ENCODE assay signal across 23 cellular contexts in the genomic region with DNA sequence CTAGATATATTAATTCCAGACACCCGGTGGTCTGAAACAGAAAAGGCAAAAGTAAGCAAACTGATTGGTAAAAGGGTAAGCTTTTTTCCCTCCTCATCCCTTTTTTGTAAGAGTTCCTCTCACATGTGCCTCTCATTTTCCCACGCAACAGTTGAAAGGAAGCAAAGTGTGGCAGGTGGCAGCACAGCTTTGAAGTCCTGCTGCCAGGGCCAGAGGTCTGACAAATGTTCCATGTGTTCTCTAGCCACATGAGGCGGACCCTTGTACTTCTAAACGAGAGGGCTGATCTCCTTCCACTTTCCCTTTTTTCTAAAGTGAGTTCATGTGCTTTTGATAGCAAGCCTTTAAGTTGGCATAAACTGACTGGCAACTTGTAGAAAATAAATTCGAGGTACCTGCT.
"Had no signal": no experiment of that assay in that cellular context is flagged by ENCODE, and none has a peak within 500 bp of the region (broad histone marks: within the 10 kb centered on the region; RNA-seq: fewer than 3 reads in every experiment).

No MANE protein-coding gene starts in this region.

- H3K4me3 Mint-ChIP-seq: activated CD8-positive, alpha-beta memory T cell treated with anti-CD3 and anti-CD28 coated beads, Interleukin-2, amount 10 ng/mL, durations not matched to agents 7 days and 5 days; activated naive CD8-positive, alpha-beta T cell treated with anti-CD3 and anti-CD28 coated beads, Interleukin-2, amount 50 U/mL, for 24 hours; activated T-cell treated with anti-CD3 and anti-CD28 coated beads, Interleukin-2, amount 50 U/mL, for 4 hours; brain; central memory CD8-positive, alpha-beta T cell; T-helper 17 cell; WTC11 had no signal

- H3K4me1 Mint-ChIP-seq: activated CD8-positive, alpha-beta memory T cell treated with anti-CD3 and anti-CD28 coated beads, Interleukin-2, amount 10 ng/mL, durations not matched to agents 7 days and 5 days; activated naive CD8-positive, alpha-beta T cell treated with anti-CD3 and anti-CD28 coated beads, Interleukin-2, amount 50 U/mL, for 24 hours; brain; central memory CD8-positive, alpha-beta T cell; T-helper 17 cell; WTC11 had no signal

- H3K36me3 Mint-ChIP-seq: activated CD8-positive, alpha-beta memory T cell treated with anti-CD3 and anti-CD28 coated beads, Interleukin-2, amount 10 ng/mL, durations not matched to agents 7 days and 5 days; activated naive CD4-positive, alpha-beta T cell treated with anti-CD3 and anti-CD28 coated beads, Interleukin-2, amount 50 U/mL, for 72 hours; brain had no signal

- H3K27ac ChIP-seq: Peyer's patch, RWPE1, SJSA1 had no signal

- H3K27ac Mint-ChIP-seq: activated CD8-positive, alpha-beta memory T cell treated with anti-CD3 and anti-CD28 coated beads, Interleukin-2, amount 10 ng/mL, durations not matched to agents 7 days and 5 days; activated naive CD4-positive, alpha-beta T cell treated with anti-CD3 and anti-CD28 coated beads, Interleukin-2, amount 50 U/mL, for 72 hours; activated naive CD8-positive, alpha-beta T cell treated with anti-CD3 and anti-CD28 coated beads, Interleukin-2, amount 50 U/mL, for 24 hours; brain; T-helper 17 cell; WTC11 had no signal

- H3K27me3 Mint-ChIP-seq: activated CD8-positive, alpha-beta memory T cell treated with anti-CD3 and anti-CD28 coated beads, Interleukin-2, amount 10 ng/mL, durations not matched to agents 7 days and 5 days; activated naive CD8-positive, alpha-beta T cell treated with anti-CD3 and anti-CD28 coated beads, Interleukin-2, amount 50 U/mL, for 24 hours; brain; central memory CD8-positive, alpha-beta T cell; T-helper 17 cell had no signal

- H3K27me3 ChIP-seq: Peyer's patch, SJSA1 had no signal

- H3K4me1 ChIP-seq: Peyer's patch, SJSA1 had no signal

- H3K36me3 ChIP-seq: Peyer's patch, SJSA1 had no signal

- H3K9me3 Mint-ChIP-seq: activated naive CD8-positive, alpha-beta T cell treated with anti-CD3 and anti-CD28 coated beads, Interleukin-2, amount 50 U/mL, for 24 hours had no signal

- H3K9me3 ChIP-seq: Peyer's patch, SJSA1 had no signal

- DNase-seq: activated CD4-positive, alpha-beta T cell treated with anti-CD3 and anti-CD28 coated beads for 48 hours; activated CD4-positive, alpha-beta T cell treated with anti-CD3 and anti-CD28 coated beads, Interleukin-2, amount 50 U/mL, for 4 hours; activated CD4-positive, CD25-positive, alpha-beta regulatory T cell treated with anti-CD3 and anti-CD28 coated beads, Interleukin-2, amount 50 U/mL, for 72 hours; activated CD8-positive, alpha-beta memory T cell treated with anti-CD3 and anti-CD28 coated beads, Interleukin-2, amount 10 ng/mL, durations not matched to agents 7 days and 5 days; activated effector memory CD4-positive, alpha-beta T cell treated with anti-CD3 and anti-CD28 coated beads, Interleukin-2, amount 50 U/mL, for 16 hours; activated naive CD4-positive, alpha-beta T cell treated with Interleukin-2 at 50 U/mL for 16 hours; activated naive CD8-positive, alpha-beta T cell treated with anti-CD3 and anti-CD28 coated beads, Interleukin-2, amount 50 U/mL, for 24 hours; activated T-cell treated with anti-CD3 and anti-CD28 coated beads, Interleukin-2, amount 50 U/mL, for 4 hours; NCI-H1092; NCI-H1930; NCI-H2227 treated with DMSO at 0.1 percent for 48 hours; NCI-H774; NK-92 treated with Interleukin-12 subunit alpha and Interleukin-12 subunit beta, amount 100 ng/mL, for 24 hours; Peyer's patch; Right ventricle myocardium superior; T-helper 17 cell; T-helper 9 cell had no signal

- H3K4me3 ChIP-seq: Peyer's patch, SJSA1 had no signal

- ATAC-seq: activated CD8-positive, alpha-beta memory T cell treated with anti-CD3 and anti-CD28 coated beads, Interleukin-2, amount 10 ng/mL, durations not matched to agents 7 days and 5 days; activated naive CD4-positive, alpha-beta T cell treated with anti-CD3 and anti-CD28 coated beads, Interleukin-2, amount 50 U/mL, for 72 hours; activated naive CD8-positive, alpha-beta T cell treated with anti-CD3 and anti-CD28 coated beads, Interleukin-2, amount 50 U/mL, for 24 hours; activated T-cell treated with anti-CD3 and anti-CD28 coated beads, Interleukin-2, amount 50 U/mL, for 4 hours; T-helper 17 cell had no signal
